In genomic region chr7:18290223-18290622, GRCh38 we compare ENCODE assay signal across 11 cellular contexts.
A peak's percentile ranks its signal among the peaks of the same experiment; 100 is the strongest.
DNase-seq lines count a peak whose midpoint lies in the region; ATAC-seq and TF ChIP-seq lines count a peak whose summit lies in the region.
"Had no signal": no experiment of that assay in that cellular context is flagged by ENCODE, and none has a peak within 500 bp of the region (broad histone marks: within the 10 kb centered on the region; RNA-seq: fewer than 3 reads in every experiment).

No MANE protein-coding gene starts in this region.

- CTCF ChIA-PET in T-cell (lab: Charles Lee) = interaction anchor here in 1 of 2 donors (0.6 kb wide), 2 partner anchors 85 to 1391 kb away, joined by 3 to 4 read pairs; no protein-coding TSS in a partner anchor

- no peak for TF ChIP-seq CTCF in suprapubic skin (IDR thresholded peaks at IDR 0.05)

- DNase-seq in Right ventricle myocardium superior = no peak
- DNase-seq in Right ventricle myocardium inferior (ENCODE audit: missing footprints) = no peak
- no peak for DNase-seq in T-cell
- no peak for DNase-seq in suprapubic skin (ENCODE audit: low spot score in 2 of 2)
- DNase-seq in NCI-H345 (lab: John Stamatoyannopoulos, UW) = no peak
- no peak for DNase-seq in HuH-7 (ENCODE audit: low spot score)
- DNase-seq in NCI-H524 (lab: John Stamatoyannopoulos, UW) = no peak
- DNase-seq: activated naive CD4-positive, alpha-beta T cell treated with Interleukin-2 at 50 U/mL for 16 hours; mammary epithelial cell; stimulated activated CD4-positive, alpha-beta T cell treated with anti-CD3 and anti-CD28 coated beads, Interleukin-15, amount 100 ng/mL, for 24 hours had no signal

- no peaks in the 10 kb centered on the region for H3K9me3 Mint-ChIP-seq in T-cell

- H3K4me1 ChIP-seq in suprapubic skin = no peaks in the 10 kb centered on the region

- peak overlapping the region in 1 of 2 donors; percentile 8 for H3K27ac Mint-ChIP-seq in T-cell

- H3K4me3 Mint-ChIP-seq in T-cell = peak overlapping the region; percentile 7 to 56 (median 26)

- POLR2A ChIA-PET in T-cell (lab: Charles Lee) = interaction anchor here in 1 of 2 donors (0.6 kb wide), 1 partner anchor 635 kb away, joined by 3 read pairs; no protein-coding TSS in a partner anchor

- TF ChIP-seq POLR2A in suprapubic skin (IDR thresholded peaks at IDR 0.05) = no peak

- H3K4me1 Mint-ChIP-seq in T-cell = peaks cover 9 to 26% (median 13%) of the 10 kb centered on the region in 3 donors

- H3K36me3 ChIP-seq in suprapubic skin = no peaks in the 10 kb centered on the region

- 42% methylated on average over 5 of the region's 5 CpGs for WGBS in suprapubic skin

- peak overlapping the region; percentile 23 for H3K4me3 ChIP-seq in suprapubic skin

- no peak for TF ChIP-seq EP300 in suprapubic skin (IDR thresholded peaks at IDR 0.05)

- ATAC-seq in Right ventricle myocardium superior (ENCODE audit: poor library complexity) (peak; percentile 43), Right ventricle myocardium inferior (no peak), HG03175 (IDR thresholded peaks at IDR 0.05; ENCODE audit: unreplicated experiment) (peak; percentile 71), T-cell (replicated peaks in 1 of 4) (peak in 2 of 4 experiments; percentile 37 to 45)

- intact Hi-C loops in Right ventricle myocardium superior (cut with DNase I) = no loop called here
- intact Hi-C loops in Right ventricle myocardium inferior (cut with DNase I) = no loop called here

- no peaks in the 10 kb centered on the region for H3K9me3 ChIP-seq in suprapubic skin

- H3K36me3 Mint-ChIP-seq in T-cell = no peaks in the 10 kb centered on the region

- peaks cover 16 to 17% of the 10 kb centered on the region in 2 donors for H3K27me3 Mint-ChIP-seq in T-cell

- H3K27me3 ChIP-seq in suprapubic skin = no peaks in the 10 kb centered on the region

- H3K27ac ChIP-seq in suprapubic skin = no peak overlapping the region
